7 cellular contexts compared by ENCODE assay signal in genomic region chr22:19831979-19832378, GRCh38. TPM values are rescaled to one million over a fixed set of nuclear protein-coding genes. Genes with fewer than 3 reads are reported as not detected.
DNase-seq lines count a peak whose midpoint lies in the region; TF ChIP-seq lines count a peak whose summit lies in the region.
"Not testable (repeated sequence)": the region's sequence is repeated elsewhere in the genome, so short reads cannot be mapped to it uniquely, and the experiment has no call there.

No MANE protein-coding gene starts in this region.

- H3K9me3 Mint-ChIP-seq in activated CD4-positive, alpha-beta memory T cell treated with anti-CD3 and anti-CD28 coated beads, Interleukin-2, amount 10 ng/mL, durations not matched to agents 7 days and 5 days = not testable (repeated sequence)

- H3K4me3 ChIP-seq in BLaER1; HEK293 (ENCODE audit: low read depth, low read length); OCI-LY3 (ENCODE audit: low read length); colonic mucosa; sigmoid colon: not testable (repeated sequence)

- not testable (repeated sequence) for H3K27ac Mint-ChIP-seq in activated CD4-positive, alpha-beta memory T cell treated with anti-CD3 and anti-CD28 coated beads, Interleukin-2, amount 10 ng/mL, durations not matched to agents 7 days and 5 days

- 77 to 94% methylated on average over 3 of the region's 3 CpGs for WGBS in sigmoid colon, 2 donors

- not testable (repeated sequence) for H3K36me3 Mint-ChIP-seq in activated CD4-positive, alpha-beta memory T cell treated with anti-CD3 and anti-CD28 coated beads, Interleukin-2, amount 10 ng/mL, durations not matched to agents 7 days and 5 days (ENCODE audit: low read depth)

- TF ChIP-seq CTCF in HEK293 (tag by site-specific recombination; IDR thresholded peaks at IDR 0.05); OCI-LY3 (IDR thresholded peaks at IDR 0.05; ENCODE audit: low read depth, low read length); colonic mucosa (IDR thresholded peaks at IDR 0.05); sigmoid colon (IDR thresholded peaks at IDR 0.05): not testable (repeated sequence)

- H3K36me3 ChIP-seq in BLaER1; HEK293 (ENCODE audit: control insufficient read depth in 2 of 2, insufficient read depth in 1 of 2, low read length in 2 of 2); OCI-LY3 (replicated peaks; ENCODE audit: low read depth, low read length); colonic mucosa; sigmoid colon: not testable (repeated sequence)

- not testable (repeated sequence) for H3K79me2 ChIP-seq in OCI-LY3 (ENCODE audit: low read length)

- H3K27me3 ChIP-seq in BLaER1; OCI-LY3 (ENCODE audit: low read depth, low read length); colonic mucosa; sigmoid colon: not testable (repeated sequence)

- POLR2A ChIA-PET in HEK293 (lab: Yijun Ruan, JAX) = interaction anchor here (1.1 to 1.6 kb wide), 4 partner anchors 10 to 24 kb away, joined by 4 to 6 read pairs (median 5); partner anchors contain the start of genes GNB1L and RTL10
- POLR2A ChIA-PET in activated CD4-positive, alpha-beta memory T cell treated with anti-CD3 and anti-CD28 coated beads, Interleukin-2, amount 10 ng/mL, durations not matched to agents 7 days and 5 days (lab: Charles Lee) = not testable (repeated sequence)

- not testable (repeated sequence) for H3K27me3 Mint-ChIP-seq in activated CD4-positive, alpha-beta memory T cell treated with anti-CD3 and anti-CD28 coated beads, Interleukin-2, amount 10 ng/mL, durations not matched to agents 7 days and 5 days

- TF ChIP-seq EP300 in sigmoid colon (IDR thresholded peaks at IDR 0.05) = not testable (repeated sequence)

- not testable (repeated sequence) for TF ChIP-seq POLR2A in sigmoid colon (IDR thresholded peaks at IDR 0.05)

- not testable (repeated sequence) for H3K27ac ChIP-seq in BLaER1; HEK293 (ENCODE audit: extremely low read depth, low read depth, low read length); OCI-LY3 (ENCODE audit: low read length); colonic mucosa; sigmoid colon

- DNase-seq in activated CD4-positive, alpha-beta memory T cell treated with anti-CD3 and anti-CD28 coated beads, Interleukin-2, amount 10 ng/mL, durations not matched to agents 7 days and 5 days = peak; percentile 0
- DNase-seq in colonic mucosa (peak; percentile 1), mesenteric fat pad (ENCODE audit: low spot score) (peak; percentile 24), sigmoid colon (peak; percentile 26)

- H3K4me1 ChIP-seq in BLaER1 = peaks cover 11% of the 10 kb centered on the region
- H3K4me1 ChIP-seq in HEK293 (ENCODE audit: control insufficient read depth, insufficient read depth, low read length); OCI-LY3 (ENCODE audit: low read length); colonic mucosa; sigmoid colon: not testable (repeated sequence)

- H4K20me1 ChIP-seq in BLaER1 = peaks cover 29% of the 10 kb centered on the region; the same call in 1 of the 2 replicates
- H4K20me1 ChIP-seq in OCI-LY3 (ENCODE audit: insufficient read depth, low read length) = not testable (repeated sequence)

- 0 out of 2 replicates have a peak overlapping the region, but pooled peaks have one; percentile 29 for H3K4me2 ChIP-seq in BLaER1
- peak overlapping the region; percentile 32; the same call in 1 of the 2 replicates for H3K4me2 ChIP-seq in OCI-LY3 (ENCODE audit: low read length)

- H3K9me3 ChIP-seq in BLaER1; HEK293 (ENCODE audit: control insufficient read depth, insufficient read depth, low read depth, low read length); OCI-LY3 (ENCODE audit: insufficient read depth, low read length); colonic mucosa; sigmoid colon: not testable (repeated sequence)

- H3K9ac ChIP-seq in BLaER1; OCI-LY3 (ENCODE audit: low read length); colonic mucosa (ENCODE audit: low read depth in 2 of 2, low read length in 2 of 2): not testable (repeated sequence)

- CTCF ChIA-PET in HEK293 (lab: Yijun Ruan, JAX) = interaction anchor here (0.6 to 1.5 kb wide), 8 partner anchors 20 to 108 kb away, joined by 3 to 8 read pairs (median 3); partner anchors contain the start of genes GNB1L, GP1BB and RTL10
- CTCF ChIA-PET in activated CD4-positive, alpha-beta memory T cell treated with anti-CD3 and anti-CD28 coated beads, Interleukin-2, amount 10 ng/mL, durations not matched to agents 7 days and 5 days (lab: Charles Lee) = interaction anchor here (1.4 to 2.7 kb wide), 2 partner anchors 101 to 115 kb away, joined by 3 to 9 read pairs; no protein-coding TSS in a partner anchor

- intact Hi-C loops in colonic mucosa (cut with DNase I); sigmoid colon (cut with DNase I): not testable (repeated sequence)

- H3K4me1 Mint-ChIP-seq in activated CD4-positive, alpha-beta memory T cell treated with anti-CD3 and anti-CD28 coated beads, Interleukin-2, amount 10 ng/mL, durations not matched to agents 7 days and 5 days = not testable (repeated sequence)

- H3K4me3 Mint-ChIP-seq in activated CD4-positive, alpha-beta memory T cell treated with anti-CD3 and anti-CD28 coated beads, Interleukin-2, amount 10 ng/mL, durations not matched to agents 7 days and 5 days = not testable (repeated sequence)

- H2AFZ ChIP-seq in OCI-LY3 (ENCODE audit: low read depth, low read length) = not testable (repeated sequence)

TF ChIP-seq in HEK293, 187 proteins besides CTCF, POLR2A, EP300 and RAD21:
- peak; percentile 81 for TF ChIP-seq ZNF121 (tag by site-specific recombination; IDR thresholded peaks at IDR 0.05)
TF ChIP-seq in HEK293: peak in this region for 1; not testable (repeated sequence) for 186.

RNA-seq across cellular contexts. Expression of gene GNB1L, which starts 22.7 kb away (rescaled TPM):
- total RNA-seq in activated CD4-positive, alpha-beta memory T cell treated with anti-CD3 and anti-CD28 coated beads, Interleukin-2, amount 10 ng/mL, durations not matched to agents 7 days and 5 days = 1 to 10 TPM; 7.4 to 8.7 TPM
- total RNA-seq in colonic mucosa = 10 to 100 TPM in 1 of 2 donors, 1 to 10 TPM in 1; 4.4 to 10.2 TPM
- total RNA-seq in mesenteric fat pad = 4.2 TPM
- 10 to 100 TPM in 1 of 4 donors, 1 to 10 TPM in 3; 3.6 to 15.0 (median 5.3) TPM for total RNA-seq in sigmoid colon
- polyA plus RNA-seq in sigmoid colon = 1 to 10 TPM; 2.5 to 7.0 (median 3.0) TPM

RNA-seq across cellular contexts. Expression of gene RTL10, which starts 22.7 kb away (rescaled TPM):
- total RNA-seq in activated CD4-positive, alpha-beta memory T cell treated with anti-CD3 and anti-CD28 coated beads, Interleukin-2, amount 10 ng/mL, durations not matched to agents 7 days and 5 days = 10 to 100 TPM; 13.3 to 13.5 TPM
- total RNA-seq in colonic mucosa (10 to 100 TPM in 1 of 2 donors, 1 to 10 TPM in 1; 9.7 to 14.1 TPM), mesenteric fat pad (8.4 TPM), sigmoid colon (10 to 100 TPM in 1 of 4 donors, 1 to 10 TPM in 3; 6.6 to 15.0 (median 8.7) TPM)
- 1 to 10 TPM; 1.8 to 7.8 (median 2.8) TPM for polyA plus RNA-seq in sigmoid colon
